ENCODE assay signal across 21 cellular contexts in genomic region chr7:20304366-20304765, GRCh38. TPM values are rescaled to one million over a fixed set of nuclear protein-coding genes. Genes with fewer than 3 reads are reported as not detected.
DNase-seq lines count a peak whose midpoint lies in the region; ATAC-seq and TF ChIP-seq lines count a peak whose summit lies in the region.
"Had no signal": no experiment of that assay in that cellular context is flagged by ENCODE, and none has a peak within 500 bp of the region (broad histone marks: within the 10 kb centered on the region; RNA-seq: fewer than 3 reads in every experiment).

No MANE protein-coding gene starts in this region.

- no peaks in the 10 kb centered on the region for H3K9me3 ChIP-seq in Caco-2
- H3K9me3 ChIP-seq in MG63 = no peaks in the 10 kb centered on the region

- intact Hi-C loops in Caco-2 (cut with micrococcal nuclease; ENCODE audit: unreplicated experiment) = loop anchor here (1.0 kb wide), 4 partner anchors 87 to 334 kb away; partner anchors contain the start of gene MACC1

- no peak overlapping the region for H3K4me3 ChIP-seq in Caco-2 (ENCODE audit: low read depth, low read length)
- H3K4me3 ChIP-seq in epithelial cell of esophagus (ENCODE audit: low read length) = no peak overlapping the region
- no peak overlapping the region for H3K4me3 ChIP-seq in MG63

- H3K27me3 ChIP-seq in Caco-2 (replicated peaks; ENCODE audit: control insufficient read depth, insufficient read depth, low read length) (no peaks in the 10 kb centered on the region), MG63 (no peaks in the 10 kb centered on the region)

- POLR2A ChIA-PET in Caco-2 (lab: Charles Lee) = interaction anchor here (2.0 kb wide), 1 partner anchor 85 kb away, joined by 25 read pairs; the partner anchor contains the start of gene MACC1

- CTCF ChIA-PET in Caco-2 (lab: Charles Lee) = interaction anchor here (0.6 to 1.0 kb wide), 3 partner anchors 83 to 294 kb away, joined by 3 to 4 read pairs (median 3); no protein-coding TSS in a partner anchor

- peak overlapping the region; percentile 35 for H3K27ac Mint-ChIP-seq in Caco-2 (ENCODE audit: unreplicated experiment)
- H3K27ac Mint-ChIP-seq: activated CD8-positive, alpha-beta T cell treated with anti-CD3 and anti-CD28 coated beads for 36 hours; activated naive CD8-positive, alpha-beta T cell treated with anti-CD3 and anti-CD28 coated beads, Interleukin-2, amount 10 ng/mL, durations not matched to agents 7 days and 5 days; stimulated activated naive CD8-positive, alpha-beta T cell treated with anti-CD3 and anti-CD28 coated beads, Interleukin-15, amount 100 ng/mL, for 72 hours had no signal

- no peaks in the 10 kb centered on the region for H3K36me3 Mint-ChIP-seq in Caco-2 (ENCODE audit: insufficient read depth, unreplicated experiment)
- H3K36me3 Mint-ChIP-seq: activated naive CD8-positive, alpha-beta T cell treated with anti-CD3 and anti-CD28 coated beads, Interleukin-2, amount 10 ng/mL, durations not matched to agents 7 days and 5 days had no signal

- BruUV-seq in Caco-2 (replicated peaks; lab: Mats Ljungman, UMichigan) = no TSS peak

- DNase-seq in Caco-2 (peak; percentile 70 to 87), HuH-7.5 (ENCODE audit: low spot score) (peak; percentile 15), NCI-H69 (lab: John Stamatoyannopoulos, UW) (peak; percentile 60), epithelial cell of esophagus (ENCODE audit: low read depth) (peak; percentile 3), ACHN (no peak), MG63 (no peak), KBM-7 (no peak)
- DNase-seq: activated CD8-positive, alpha-beta T cell treated with anti-CD3 and anti-CD28 coated beads for 36 hours; activated naive CD8-positive, alpha-beta T cell treated with anti-CD3 and anti-CD28 coated beads, Interleukin-2, amount 10 ng/mL, durations not matched to agents 7 days and 5 days; COR-L47; effector CD8-positive, alpha-beta T cell; GF-D8; GOT3; midbrain; MV-4-11; NCI-H524 treated with DMSO at 0.1 percent for 48 hours; retina; stimulated activated CD4-positive, alpha-beta T cell treated with anti-CD3 and anti-CD28 coated beads, Interleukin-15, amount 100 ng/mL, for 24 hours; stimulated activated naive CD8-positive, alpha-beta T cell treated with anti-CD3 and anti-CD28 coated beads, Interleukin-15, amount 100 ng/mL, for 72 hours; SW 1271 had no signal

- H3K4me3 Mint-ChIP-seq in Caco-2 (ENCODE audit: unreplicated experiment) = no peak overlapping the region
- H3K4me3 Mint-ChIP-seq: activated CD8-positive, alpha-beta T cell treated with anti-CD3 and anti-CD28 coated beads for 36 hours; activated naive CD8-positive, alpha-beta T cell treated with anti-CD3 and anti-CD28 coated beads, Interleukin-2, amount 10 ng/mL, durations not matched to agents 7 days and 5 days; stimulated activated naive CD8-positive, alpha-beta T cell treated with anti-CD3 and anti-CD28 coated beads, Interleukin-15, amount 100 ng/mL, for 72 hours had no signal

- in situ Hi-C loops in ACHN (cut with HindIII; ENCODE audit: low pct_ligation_motif_present, low pct_unique_long_range_greater_than_20kb, low sequenced_read_pairs) = loop anchor here (25.0 kb wide), 1 partner anchor 92 kb away; the partner anchor contains the start of gene MACC1
- in situ Hi-C loops in KBM-7 (cut with MboI; ENCODE audit: low pct_unique_long_range_greater_than_20kb, low sequenced_read_pairs) = no loop called here

- no peaks in the 10 kb centered on the region for H3K27me3 Mint-ChIP-seq in Caco-2 (ENCODE audit: insufficient read depth, unreplicated experiment)
- H3K27me3 Mint-ChIP-seq: activated CD8-positive, alpha-beta T cell treated with anti-CD3 and anti-CD28 coated beads for 36 hours had no signal

- no peaks in the 10 kb centered on the region for H3K9me3 Mint-ChIP-seq in Caco-2 (ENCODE audit: unreplicated experiment)
- H3K9me3 Mint-ChIP-seq: activated CD8-positive, alpha-beta T cell treated with anti-CD3 and anti-CD28 coated beads for 36 hours; activated naive CD8-positive, alpha-beta T cell treated with anti-CD3 and anti-CD28 coated beads, Interleukin-2, amount 10 ng/mL, durations not matched to agents 7 days and 5 days; stimulated activated naive CD8-positive, alpha-beta T cell treated with anti-CD3 and anti-CD28 coated beads, Interleukin-15, amount 100 ng/mL, for 72 hours had no signal

- no peaks in the 10 kb centered on the region for H3K36me3 ChIP-seq in Caco-2 (ENCODE audit: control insufficient read depth, insufficient read depth, low read length)
- H3K36me3 ChIP-seq in MG63 = no peaks in the 10 kb centered on the region

- H3K4me1 Mint-ChIP-seq in Caco-2 (ENCODE audit: low read depth, unreplicated experiment) = peaks cover 45% of the 10 kb centered on the region

- no peak for ATAC-seq in HG03196 (IDR thresholded peaks at IDR 0.05; ENCODE audit: unreplicated experiment)
- ATAC-seq: activated CD8-positive, alpha-beta T cell treated with anti-CD3 and anti-CD28 coated beads for 36 hours; stimulated activated naive CD8-positive, alpha-beta T cell treated with anti-CD3 and anti-CD28 coated beads, Interleukin-15, amount 100 ng/mL, for 72 hours had no signal

- peak in 1 of 2 experiments; percentile 10 for TF ChIP-seq CTCF in Caco-2 (IDR thresholded peaks at IDR 0.05; ENCODE audit: insufficient read depth in 1 of 2, low read depth in 1 of 2, low read length in 1 of 2, severe bottlenecking in 1 of 2, unreplicated experiment in 1 of 2)
- no peak for TF ChIP-seq CTCF in epithelial cell of esophagus (IDR thresholded peaks at IDR 0.05; ENCODE audit: insufficient read depth, low read depth, low read length, missing control alignments)

- H3K4me1 ChIP-seq in Caco-2 = peaks cover 40% of the 10 kb centered on the region

RNA-seq across cellular contexts. Expression of gene ITGB8, which starts 26.3 kb away (rescaled TPM):
- 3.2 and 4.6 TPM in 2 replicates for total RNA-seq in Caco-2 (2022)
- total RNA-seq in MG63 (2014; rRNA removed; shearing (Covaris generic); ENCODE audit: low replicate concordance) = 5.4 and 9.3 TPM in 2 replicates
- total RNA-seq: activated CD8-positive, alpha-beta T cell treated with anti-CD3 and anti-CD28 coated beads for 36 hours; activated naive CD8-positive, alpha-beta T cell treated with anti-CD3 and anti-CD28 coated beads, Interleukin-2, amount 10 ng/mL, durations not matched to agents 7 days and 5 days had no signal

Comparison
In these comparisons a context has a peak if more than half of its experiments do, and no peak if none do; other contexts are left out.
1. DNase-seq: peak in Caco-2 (2 of 2), HuH-7.5 (single experiment), NCI-H69 (single experiment) and epithelial cell of esophagus (single experiment); none in ACHN (single experiment), MG63 (single experiment) and KBM-7 (single experiment).